In the genomic region with DNA sequence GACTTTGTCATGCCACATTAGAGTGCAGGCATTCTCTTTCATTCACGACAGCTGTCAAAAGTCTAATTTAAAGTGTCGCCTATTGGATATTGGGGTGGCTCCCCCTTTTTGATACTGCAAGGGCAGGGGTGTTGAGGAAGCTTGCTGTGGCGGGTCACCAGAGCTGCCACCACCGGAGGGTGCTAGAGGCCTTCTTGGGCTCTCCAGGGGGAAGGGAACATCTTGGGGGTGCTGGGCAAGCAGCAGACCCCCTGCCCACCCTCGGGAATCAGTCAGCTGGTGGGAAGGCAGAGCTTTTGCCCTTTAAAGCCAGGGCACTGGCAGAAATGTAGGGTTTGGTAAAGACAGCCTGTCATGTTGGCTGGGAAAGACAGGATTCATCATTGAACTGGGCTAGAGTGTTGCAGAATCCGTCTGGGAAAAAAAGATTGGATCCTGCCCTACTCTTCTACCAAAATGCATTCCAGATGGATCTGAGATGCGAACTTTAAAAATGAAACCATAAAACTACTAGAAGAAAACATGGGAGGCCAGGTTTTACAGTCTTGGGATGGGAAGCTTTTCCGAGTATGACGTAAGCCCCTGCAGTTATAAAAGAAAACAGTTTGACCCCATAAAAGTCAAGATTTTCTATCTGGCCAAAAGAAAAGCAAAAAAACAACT, we compare ENCODE assay signal across 15 cellular contexts. TPM values are rescaled to one million over a fixed set of nuclear protein-coding genes. Genes with fewer than 3 reads are reported as not detected.
DNase-seq lines count a peak whose midpoint lies in the region; ATAC-seq, FAIRE-seq and TF ChIP-seq lines count a peak whose summit lies in the region.
"Had no signal": no experiment of that assay in that cellular context is flagged by ENCODE, and none has a peak within 500 bp of the region (broad histone marks: within the 10 kb centered on the region; RNA-seq: fewer than 3 reads in every experiment).

No MANE protein-coding gene starts in this region.

- intact Hi-C loops in mammary epithelial cell (cut with micrococcal nuclease) = no loop called here

- peak; percentile 51 to 61 for TF ChIP-seq RAD21 in H1 (IDR thresholded peaks at IDR 0.05 in 1 of 2, conservative IDR thresholded peaks at IDR 0.05 in 1 of 2; ENCODE audit: low read depth in 2 of 2, low read length in 2 of 2)

- no peak overlapping the region for H3K4me3 Mint-ChIP-seq in H9
- H3K4me3 Mint-ChIP-seq in nephron progenitor cell = no peak overlapping the region
- H3K4me3 Mint-ChIP-seq in stimulated activated naive B cell treated with anti-CD40 and anti-IgM and Interleukin-4, amounts not matched to agents 10 μg/mL and 1 μg/mL and 100 μg/mL, for 72 hours = no peak overlapping the region
- H3K4me3 Mint-ChIP-seq: effector memory CD8-positive, alpha-beta T cell had no signal

- H2AK5ac ChIP-seq in H9 (ENCODE audit: insufficient read length, low read length) = no peak overlapping the region
- H2AK5ac ChIP-seq in H1 (ENCODE audit: low read depth, low read length) = no peak overlapping the region

- no peak overlapping the region for H3K9ac ChIP-seq in H9 (ENCODE audit: extremely low read depth, insufficient read length, low read length)
- no peak overlapping the region for H3K9ac ChIP-seq in H1 (replicated peaks in 1 of 4; ENCODE audit: extremely low read depth in 1 of 4, low read depth in 3 of 4, low read length in 3 of 4)
- no peak overlapping the region for H3K9ac ChIP-seq in mammary epithelial cell (ENCODE audit: insufficient read depth, low read length)
- H3K9ac ChIP-seq: BLaER1 treated with 17β-estradiol and CSF1 and Interleukin-3, amounts not matched to agents 10 nM and 100 nM had no signal

- no peak for FAIRE-seq in H1 (lab: Jason Lieb, UNC)
- FAIRE-seq: K562, pancreas had no signal

- no peak overlapping the region for H3K27ac ChIP-seq in H9 (ENCODE audit: insufficient read length, low read depth, low read length)
- H3K27ac ChIP-seq in H1 (ENCODE audit: low read depth, low read length) = no peak overlapping the region
- H3K27ac ChIP-seq in mammary epithelial cell (ENCODE audit: insufficient read depth, low read depth, low read length) = no peak overlapping the region
- H3K27ac ChIP-seq: BLaER1 treated with 17β-estradiol and CSF1 and Interleukin-3, amounts not matched to agents 10 nM and 100 nM; pancreas had no signal

- CTCF ChIA-PET in AG04449 (lab: Yijun Ruan, JAX) = interaction anchor here (0.8 to 4.2 kb wide), 3 partner anchors 26 to 215 kb away, joined by 3 to 22 read pairs (median 7); no protein-coding TSS in a partner anchor
- CTCF ChIA-PET in H1 (lab: Charles Lee; ENCODE audit: partially characterized antibody) = interaction anchor here (0.8 to 1.5 kb wide), 4 partner anchors 13 to 105 kb away, joined by 3 to 13 read pairs (median 3); no protein-coding TSS in a partner anchor
- CTCF ChIA-PET in mammary epithelial cell (lab: Charles Lee; ENCODE audit: low non-redundant PET) = no interaction called here

- H3K4me3 ChIP-seq in AG04449 (ENCODE audit: low read depth, low read length) (no peak overlapping the region), H1 (ENCODE audit: extremely low read depth in 1 of 4, insufficient read depth in 2 of 4, low read depth in 3 of 4, low read length in 4 of 4) (no peak overlapping the region), mammary epithelial cell (replicated peaks in 1 of 3; ENCODE audit: insufficient read depth in 1 of 3, low read depth in 2 of 3, low read length in 3 of 3) (no peak overlapping the region)
- H3K4me3 ChIP-seq: BLaER1 treated with 17β-estradiol and CSF1 and Interleukin-3, amounts not matched to agents 10 nM and 100 nM; K562; pancreas had no signal

- H3K4me2 ChIP-seq in H9 (ENCODE audit: insufficient read depth, insufficient read length, low read length) = no peak overlapping the region
- H3K4me2 ChIP-seq in H1 (ENCODE audit: insufficient read depth in 1 of 2, low read depth in 2 of 2, low read length in 2 of 2) = no peak overlapping the region
- H3K4me2 ChIP-seq in mammary epithelial cell (ENCODE audit: insufficient read depth, low read depth, low read length) = no peak overlapping the region
- H3K4me2 ChIP-seq: BLaER1 treated with 17β-estradiol and CSF1 and Interleukin-3, amounts not matched to agents 10 nM and 100 nM had no signal

- POLR2A ChIA-PET in AG04449 (lab: Yijun Ruan, JAX) = no interaction called here
- POLR2A ChIA-PET in H1 (lab: Charles Lee; ENCODE audit: partially characterized antibody) = no interaction called here

- H4K20me1 ChIP-seq in H9 (ENCODE audit: control insufficient read depth, insufficient read depth, insufficient read length) = no peaks in the 10 kb centered on the region
- H4K20me1 ChIP-seq in H1 (replicated peaks in 1 of 2; ENCODE audit: control insufficient read depth in 1 of 2, insufficient read depth in 2 of 2, low read length in 2 of 2) = peaks cover 0 to 2% of the 10 kb centered on the region in 2 experiments
- H4K20me1 ChIP-seq in mammary epithelial cell (ENCODE audit: insufficient read depth, low read length) = no peaks in the 10 kb centered on the region

- H2BK15ac ChIP-seq in H9 (ENCODE audit: low read depth, low read length) = no peak overlapping the region
- H2BK15ac ChIP-seq in H1 (ENCODE audit: low read length) = no peak overlapping the region

- H3K4me1 ChIP-seq in H9 (ENCODE audit: insufficient read depth, low read length) (no peaks in the 10 kb centered on the region), H1 (replicated peaks in 1 of 4; ENCODE audit: control insufficient read depth in 3 of 4, insufficient read depth in 4 of 4, low read length in 3 of 4) (peaks cover 0 to under 1% (median 0%) of the 10 kb centered on the region in 4 experiments; a peak in 3 of 7 replicates), mammary epithelial cell (ENCODE audit: insufficient read depth, low read length) (no peaks in the 10 kb centered on the region)
- H3K4me1 ChIP-seq: pancreas had no signal

- peaks cover 2 to 21% (median 10%) of the 10 kb centered on the region in 3 experiments for H3K36me3 Mint-ChIP-seq in H9 (ENCODE audit: insufficient read depth in 1 of 3, low read depth in 3 of 3)
- H3K36me3 Mint-ChIP-seq in nephron progenitor cell (ENCODE audit: low read depth) = peaks cover 30% of the 10 kb centered on the region
- peaks cover 0 to 4% of the 10 kb centered on the region in 2 donors for H3K36me3 Mint-ChIP-seq in stimulated activated naive B cell treated with anti-CD40 and anti-IgM and Interleukin-4, amounts not matched to agents 10 μg/mL and 1 μg/mL and 100 μg/mL, for 72 hours

- no peak overlapping the region for H2BK120ac ChIP-seq in H9 (ENCODE audit: low read depth, low read length, poor library complexity, severe bottlenecking)
- no peak overlapping the region for H2BK120ac ChIP-seq in H1 (replicated peaks; ENCODE audit: low read depth, low read length)

- H2BK20ac ChIP-seq in H9 (ENCODE audit: low read depth, low read length, poor library complexity, severe bottlenecking) (no peak overlapping the region), H1 (ENCODE audit: low read length) (no peak overlapping the region)

- no peak overlapping the region for H3K14ac ChIP-seq in H9 (ENCODE audit: insufficient read depth, low read length)
- no peak overlapping the region for H3K14ac ChIP-seq in H1 (ENCODE audit: insufficient read length)

- H4K91ac ChIP-seq in H9 (ENCODE audit: insufficient read length, low read depth, low read length) (no peak overlapping the region), H1 (replicated peaks; ENCODE audit: insufficient read length, low read length) (no peak overlapping the region)

- H3K18ac ChIP-seq in H9 (ENCODE audit: insufficient read length, low read depth, low read length) (no peak overlapping the region), H1 (ENCODE audit: extremely low read depth, low read length) (no peak overlapping the region)

- TF ChIP-seq CTCF in AG04449 (IDR thresholded peaks at IDR 0.05; ENCODE audit: insufficient read depth, low read length, missing control alignments) (peak; percentile 35), H9 (conservative IDR thresholded peaks at IDR 0.05) (peak; percentile 65), H1 (IDR thresholded peaks at IDR 0.05; ENCODE audit: control extremely low read depth in 1 of 3, insufficient read depth in 1 of 3, low read depth in 1 of 3, low read length in 3 of 3) (peak; percentile 41 to 61 (median 51)), nephron progenitor cell (IDR thresholded peaks at IDR 0.05) (no peak), mammary epithelial cell (conservative IDR thresholded peaks at IDR 0.05 in 1 of 2, IDR thresholded peaks at IDR 0.05 in 1 of 2; ENCODE audit: extremely low read depth in 1 of 2, insufficient read depth in 1 of 2, low read depth in 1 of 2, low read length in 2 of 2) (no peak)

- no peak overlapping the region for H3K56ac ChIP-seq in H9 (ENCODE audit: insufficient read length, low read depth, low read length)
- H3K56ac ChIP-seq in H1 (replicated peaks; ENCODE audit: insufficient read length, low read depth, low read length) = no peak overlapping the region

- H3K27ac Mint-ChIP-seq in H9 = peak overlapping the region in 1 of 3 experiments; percentile 4; a peak in 1 of 7 replicates
- no peak overlapping the region for H3K27ac Mint-ChIP-seq in nephron progenitor cell
- H3K27ac Mint-ChIP-seq in stimulated activated naive B cell treated with anti-CD40 and anti-IgM and Interleukin-4, amounts not matched to agents 10 μg/mL and 1 μg/mL and 100 μg/mL, for 72 hours = no peak overlapping the region
- H3K27ac Mint-ChIP-seq: effector memory CD8-positive, alpha-beta T cell had no signal

- TF ChIP-seq EP300 in H1 (IDR thresholded peaks at IDR 0.05; ENCODE audit: borderline replicate concordance in 1 of 2, low read depth in 2 of 2, low read length in 2 of 2) = no peak

- in situ Hi-C loops in mammary epithelial cell (cut with MboI; ENCODE audit: low sequenced_read_pairs in 2 of 2) = no loop called here

- BruUV-seq in mammary epithelial cell (replicated peaks; lab: Mats Ljungman, UMichigan) = no TSS peak

- TF ChIP-seq POLR2A in H1 (IDR thresholded peaks at IDR 0.05; ENCODE audit: control extremely low read depth in 1 of 2, low read depth in 2 of 2, low read length in 2 of 2) = no peak

- WGBS in H9 (ENCODE audit: extremely low coverage, insufficient read length, low lambda C conversion rate) = no CpG with 5 or more reads among the region's 9 CpGs
- 88% methylated on average over 9 of the region's 9 CpGs; no CpG with 5 or more reads in 1 of the 2 experiments for WGBS in H1 (ENCODE audit: extremely low coverage in 1 of 2, insufficient coverage in 1 of 2, insufficient read length in 1 of 2, insufficient replicate concordance in 2 of 2, low coverage in 1 of 2, low lambda C conversion rate in 2 of 2, missing lambda C conversion rate in 1 of 2), 2 experiments
- 84% methylated on average over 8 of the region's 9 CpGs for WGBS in mammary epithelial cell (ENCODE audit: low coverage, missing lambda C conversion rate)

- no peaks in the 10 kb centered on the region for H3K23me2 ChIP-seq in H9 (ENCODE audit: insufficient read length, low read depth, low read length, poor library complexity, severe bottlenecking)
- H3K23me2 ChIP-seq in H1 (ENCODE audit: low read depth, low read length) = peaks cover 5% of the 10 kb centered on the region; the same call in 1 of the 2 replicates

- peaks cover 7 to 17% of the 10 kb centered on the region in 2 experiments; a peak in 4 of 5 replicates for H3K9me3 Mint-ChIP-seq in H9
- peaks cover 6% of the 10 kb centered on the region for H3K9me3 Mint-ChIP-seq in nephron progenitor cell
- H3K9me3 Mint-ChIP-seq in stimulated activated naive B cell treated with anti-CD40 and anti-IgM and Interleukin-4, amounts not matched to agents 10 μg/mL and 1 μg/mL and 100 μg/mL, for 72 hours = peaks cover 10 to 13% of the 10 kb centered on the region in 2 donors

- H3K27me3 ChIP-seq in H9 (ENCODE audit: insufficient read depth, low read length) (no peaks in the 10 kb centered on the region), H1 (replicated peaks in 1 of 4; ENCODE audit: control insufficient read depth in 3 of 4, extremely low read depth in 1 of 4, insufficient read depth in 3 of 4, low read length in 3 of 4) (no peaks in the 10 kb centered on the region), mammary epithelial cell (ENCODE audit: insufficient read depth, low read length) (no peaks in the 10 kb centered on the region)
- H3K27me3 ChIP-seq: pancreas had no signal

- no peak for ATAC-seq in stimulated activated naive B cell treated with anti-CD40 and anti-IgM and Interleukin-4, amounts not matched to agents 10 μg/mL and 1 μg/mL and 100 μg/mL, for 72 hours (replicated peaks)
- ATAC-seq in HG02840 (IDR thresholded peaks at IDR 0.05; ENCODE audit: low FRiP score, unreplicated experiment) = no peak
- ATAC-seq: activated CD4-positive, CD25-positive, alpha-beta regulatory T cell treated with anti-CD3 and anti-CD28 coated beads, Interleukin-2, amount 50 U/mL, for 24 hours; effector memory CD8-positive, alpha-beta T cell; K562; pancreas had no signal

- no peak overlapping the region for H2BK5ac ChIP-seq in H9 (ENCODE audit: insufficient read length, low read length)
- no peak overlapping the region for H2BK5ac ChIP-seq in H1 (ENCODE audit: low read depth, low read length)

- H3K79me1 ChIP-seq in H9 (ENCODE audit: insufficient read depth, low read depth, low read length, poor library complexity, severe bottlenecking) (no peaks in the 10 kb centered on the region), H1 (ENCODE audit: low read depth, low read length) (no peaks in the 10 kb centered on the region)

- peaks cover under 1% of the 10 kb centered on the region in 2 experiments; a peak in 3 of 4 replicates for H3K4me1 Mint-ChIP-seq in H9
- peaks cover 18% of the 10 kb centered on the region for H3K4me1 Mint-ChIP-seq in nephron progenitor cell
- H3K4me1 Mint-ChIP-seq in stimulated activated naive B cell treated with anti-CD40 and anti-IgM and Interleukin-4, amounts not matched to agents 10 μg/mL and 1 μg/mL and 100 μg/mL, for 72 hours = no peaks in the 10 kb centered on the region

- H4K5ac ChIP-seq in H9 (ENCODE audit: insufficient read length, low read depth, low read length) (no peak overlapping the region), H1 (ENCODE audit: insufficient read length, low read depth, low read length) (no peak overlapping the region)

- DNase-seq in AG04449 (ENCODE audit: low read depth, low spot score) = no peak
- no peak for DNase-seq in H9
- DNase-seq in H1 (ENCODE audit: low read depth in 1 of 2, low spot score in 2 of 2) = no peak
- peak; percentile 2 for DNase-seq in nephron progenitor cell
- DNase-seq in stimulated activated naive B cell treated with anti-CD40 and anti-IgM and Interleukin-4, amounts not matched to agents 10 μg/mL and 1 μg/mL and 100 μg/mL, for 72 hours = no peak
- DNase-seq in dermis blood vessel endothelial cell = no peak
- no peak for DNase-seq in mammary epithelial cell
- DNase-seq: effector memory CD8-positive, alpha-beta T cell; hypothalamus; NCI-H1930 had no signal

- H3K36me3 ChIP-seq in H1 (ENCODE audit: control insufficient read depth in 2 of 4, insufficient read depth in 4 of 4, low read length in 3 of 4) (no peaks in the 10 kb centered on the region), mammary epithelial cell (ENCODE audit: insufficient read depth, low read length) (no peaks in the 10 kb centered on the region)
- H3K36me3 ChIP-seq: pancreas had no signal

- H3K9me3 ChIP-seq in H9 (ENCODE audit: control insufficient read depth, low read depth, low read length) (peaks cover 4% of the 10 kb centered on the region), H1 (ENCODE audit: insufficient read depth in 2 of 2, low read depth in 1 of 2, low read length in 1 of 2) (peaks cover 11 to 13% of the 10 kb centered on the region in 2 experiments), mammary epithelial cell (replicated peaks; ENCODE audit: insufficient read depth, low read length) (peaks cover 21% of the 10 kb centered on the region)
- H3K9me3 ChIP-seq: pancreas had no signal

- dilution Hi-C loops in mammary epithelial cell (cut with HindIII; ENCODE audit: low sequenced_read_pairs) = loop anchor here (5.0 kb wide), 1 partner anchor 82 kb away; no protein-coding TSS in a partner anchor

- H3K27me3 Mint-ChIP-seq in H9 (ENCODE audit: low read depth) (no peaks in the 10 kb centered on the region; the same call in none of the 2 replicates), nephron progenitor cell (ENCODE audit: low read depth, poor library complexity) (no peaks in the 10 kb centered on the region)
- peaks cover 0 to 9% of the 10 kb centered on the region in 2 donors for H3K27me3 Mint-ChIP-seq in stimulated activated naive B cell treated with anti-CD40 and anti-IgM and Interleukin-4, amounts not matched to agents 10 μg/mL and 1 μg/mL and 100 μg/mL, for 72 hours

- no peak overlapping the region for H3T11ph ChIP-seq in H9 (ENCODE audit: low read length)

- H3K23ac ChIP-seq in H9 (ENCODE audit: insufficient read length, low read depth, low read length) = no peak overlapping the region
- H3K23ac ChIP-seq in H1 (ENCODE audit: insufficient read length) = no peak overlapping the region

- H2BK12ac ChIP-seq in H9 (ENCODE audit: insufficient read length, low read depth, low read length) (no peak overlapping the region), H1 (ENCODE audit: low read depth, low read length) (no peak overlapping the region)

- H3K79me2 ChIP-seq in H9 (ENCODE audit: insufficient read depth, low read length) (no peaks in the 10 kb centered on the region), H1 (ENCODE audit: control insufficient read depth in 1 of 2, insufficient read depth in 2 of 2, low read length in 2 of 2) (no peaks in the 10 kb centered on the region), mammary epithelial cell (ENCODE audit: insufficient read depth, low read length) (no peaks in the 10 kb centered on the region)

- H4K8ac ChIP-seq in H9 (replicated peaks; ENCODE audit: insufficient read length, low read depth, low read length) = no peak overlapping the region
- H4K8ac ChIP-seq in H1 (ENCODE audit: extremely low read depth, insufficient read depth, low read length) = no peak overlapping the region; the same call in 1 of the 2 replicates

- no peak overlapping the region for H3K4ac ChIP-seq in H9 (ENCODE audit: low read depth, low read length)
- no peak overlapping the region for H3K4ac ChIP-seq in H1 (replicated peaks; ENCODE audit: insufficient read length, low read depth, low read length)

- H2AFZ ChIP-seq in H9 (ENCODE audit: low read length) (no peak overlapping the region), H1 (ENCODE audit: low read length) (no peak overlapping the region), mammary epithelial cell (ENCODE audit: low read depth, low read length) (no peak overlapping the region)

RNA-seq across cellular contexts. Expression of gene COL5A1, which starts 22.3 kb away (rescaled TPM):
- total RNA-seq in H9 (2021) = 8.6 and 9.5 TPM in 2 replicates
- 10.5 and 12.0 TPM in 2 replicates for total RNA-seq in H1 (2021; fragmentation: NEBNext Ultra II Directional; extraction: Animal tissue kit (Norgen Biotek cat#: 25700))
- polyA plus RNA-seq in H1 (2011; rRNA removed) = 3.8 and 6.2 TPM in 2 replicates
- 4.1 TPM for polyA plus RNA-seq in H1 (2011; cell fraction: cytosol; rRNA removed)
- 39.3 TPM for polyA plus RNA-seq in H1 (2011; cell fraction: nucleus; rRNA removed)
- 8.9 to 12.1 TPM (median 11.0 TPM) in 4 replicates for polyA plus RNA-seq in H1 (2012, experiment 1 of 2)
- polyA plus RNA-seq in H1 (2012, experiment 2 of 2) = 6.1 TPM
- polyA plus RNA-seq in H1 (2013, experiment 1 of 2) = 11.8 TPM
- polyA plus RNA-seq in H1 (2013, experiment 2 of 2) = 9.6 TPM
- polyA minus RNA-seq in H1 (2011; rRNA and poly(A)+ RNA removed) = 4.7 and 5.2 TPM in 2 replicates
- polyA minus RNA-seq in H1 (2011; cell fraction: cytosol; rRNA and poly(A)+ RNA removed) = 6.1 TPM
- 12.3 TPM for polyA minus RNA-seq in H1 (2011; cell fraction: nucleus; rRNA and poly(A)+ RNA removed)
- 8.0 and 9.5 TPM in 2 replicates for total RNA-seq in dermis blood vessel endothelial cell
- 10 to 100 TPM in 1 of 2 donors, 1 to 10 TPM in 1; 7.2 to 22.8 TPM for total RNA-seq in mammary epithelial cell
- 1.2 TPM for polyA plus RNA-seq in mammary epithelial cell
- 5.4 TPM for polyA minus RNA-seq in mammary epithelial cell

Comparison
In these comparisons a context has a peak if more than half of its experiments do, and no peak if none do; other contexts are left out.
1. CTCF ChIP-seq: peak in AG04449 (single experiment), H9 (single experiment) and H1 (3 of 3); none in nephron progenitor cell (single experiment) and mammary epithelial cell (0 of 2).